ENCODE assay signal across 18 cellular contexts in the genomic region with DNA sequence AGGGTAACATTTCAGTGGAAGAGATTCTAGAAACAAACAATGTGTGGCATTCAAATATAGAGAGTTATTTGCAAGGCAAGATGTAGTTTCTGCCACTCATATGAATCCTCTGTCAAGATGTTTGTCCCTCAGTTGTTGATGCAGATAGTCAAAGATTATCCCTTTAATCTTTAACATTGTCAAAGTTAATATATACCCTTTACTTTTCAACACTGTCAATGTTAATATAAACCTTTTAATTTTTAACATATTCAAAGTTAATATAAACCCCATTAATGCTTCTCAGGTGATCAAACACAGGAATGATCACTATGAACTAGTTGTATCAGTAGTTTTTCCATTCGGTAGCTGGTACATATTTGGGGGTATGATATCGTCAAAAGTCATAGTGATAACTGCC.
"Had no signal": no experiment of that assay in that cellular context is flagged by ENCODE, and none has a peak within 500 bp of the region (broad histone marks: within the 10 kb centered on the region; RNA-seq: fewer than 3 reads in every experiment).

No MANE protein-coding gene starts in this region.

- H3K9me3 Mint-ChIP-seq: activated CD4-positive, alpha-beta memory T cell treated with anti-CD3 and anti-CD28 coated beads for 36 hours; activated T-cell treated with anti-CD3 and anti-CD28 coated beads, Interleukin-2, amount 50 U/mL, for 4 hours; endodermal cell had no signal

- H3K4me3 Mint-ChIP-seq: activated CD4-positive, alpha-beta memory T cell treated with anti-CD3 and anti-CD28 coated beads for 36 hours; activated CD4-positive, alpha-beta T cell treated with anti-CD3 and anti-CD28 coated beads for 36 hours; activated T-cell treated with anti-CD3 and anti-CD28 coated beads, Interleukin-2, amount 50 U/mL, for 4 hours; endodermal cell; naive thymus-derived CD4-positive, alpha-beta T cell had no signal

- H3K27ac Mint-ChIP-seq: activated CD4-positive, alpha-beta memory T cell treated with anti-CD3 and anti-CD28 coated beads for 36 hours; activated CD4-positive, alpha-beta T cell treated with anti-CD3 and anti-CD28 coated beads for 36 hours; activated naive CD4-positive, alpha-beta T cell treated with anti-CD3 and anti-CD28 coated beads, Interleukin-2, amount 50 U/mL, for 72 hours; endodermal cell; naive thymus-derived CD4-positive, alpha-beta T cell had no signal

- H3K36me3 Mint-ChIP-seq: activated CD4-positive, alpha-beta memory T cell treated with anti-CD3 and anti-CD28 coated beads for 36 hours; activated naive CD4-positive, alpha-beta T cell treated with anti-CD3 and anti-CD28 coated beads, Interleukin-2, amount 50 U/mL, for 72 hours had no signal

- DNase-seq: activated CD4-positive, alpha-beta memory T cell treated with anti-CD3 and anti-CD28 coated beads for 36 hours; activated CD4-positive, alpha-beta T cell treated with anti-CD3 and anti-CD28 coated beads for 36 hours; activated effector memory CD4-positive, alpha-beta T cell treated with anti-CD3 and anti-CD28 coated beads, Interleukin-2, amount 50 U/mL, for 16 hours; activated T-cell treated with anti-CD3 and anti-CD28 coated beads, Interleukin-2, amount 50 U/mL, for 4 hours; dorsolateral prefrontal cortex; endodermal cell; gastrocnemius medialis; islet precursor cell; left ventricle myocardium inferior; mucosa of descending colon; naive thymus-derived CD4-positive, alpha-beta T cell; retina; stimulated activated CD4-positive, alpha-beta T cell treated with anti-CD3 and anti-CD28 coated beads, Interleukin-12 subunit alpha, Interleukin-12 subunit beta, amount 100 ng/mL, for 4 hours; stimulated activated CD4-positive, alpha-beta T cell treated with anti-CD3 and anti-CD28 coated beads, Interleukin-2, amount 100 ng/mL, for 24 hours; stomach; testis; upper lobe of left lung had no signal

- ATAC-seq: activated CD4-positive, alpha-beta T cell treated with anti-CD3 and anti-CD28 coated beads for 36 hours; activated naive CD4-positive, alpha-beta T cell treated with anti-CD3 and anti-CD28 coated beads, Interleukin-2, amount 50 U/mL, for 72 hours; activated T-cell treated with anti-CD3 and anti-CD28 coated beads, Interleukin-2, amount 50 U/mL, for 4 hours; gastrocnemius medialis; mucosa of descending colon; naive thymus-derived CD4-positive, alpha-beta T cell had no signal
